23 cellular contexts compared by ENCODE assay signal in the genomic region with DNA sequence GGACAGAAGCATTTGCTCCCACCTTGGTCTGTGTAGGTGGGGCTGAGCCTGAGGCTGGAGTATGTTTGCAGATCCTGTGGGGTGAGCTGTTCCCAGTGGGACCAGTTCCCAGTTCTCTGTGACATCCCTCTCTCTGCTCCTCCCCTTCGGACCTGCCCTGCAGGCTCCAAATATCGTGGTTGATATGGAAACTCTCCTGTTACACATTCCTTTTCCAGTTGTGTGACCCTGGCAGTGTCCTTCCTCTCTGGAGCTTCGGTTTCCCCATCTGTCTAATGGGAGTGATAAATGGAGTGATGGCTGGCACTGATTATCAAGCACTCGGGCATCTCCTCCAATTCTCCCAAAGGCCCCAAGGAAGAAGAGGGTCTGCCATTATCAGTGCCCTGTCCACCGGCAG. TPM values are rescaled to one million over a fixed set of nuclear protein-coding genes. Genes with fewer than 3 reads are reported as not detected.
A peak's percentile ranks its signal among the peaks of the same experiment; 100 is the strongest.
DNase-seq lines count a peak whose midpoint lies in the region; ATAC-seq and TF ChIP-seq lines count a peak whose summit lies in the region.
"Had no signal": no experiment of that assay in that cellular context is flagged by ENCODE, and none has a peak within 500 bp of the region (broad histone marks: within the 10 kb centered on the region; RNA-seq: fewer than 3 reads in every experiment).

No MANE protein-coding gene starts in this region.

- no peaks in the 10 kb centered on the region for H3K36me3 ChIP-seq in BLaER1
- no peaks in the 10 kb centered on the region for H3K36me3 ChIP-seq in HEK293 (ENCODE audit: control insufficient read depth in 2 of 2, insufficient read depth in 1 of 2, low read length in 2 of 2)
- no peaks in the 10 kb centered on the region for H3K36me3 ChIP-seq in RWPE2 (ENCODE audit: low read depth)
- H3K36me3 ChIP-seq: lower lobe of right lung, upper lobe of right lung had no signal

- H3K4me3 ChIP-seq in BLaER1 (no peak overlapping the region), HEK293 (ENCODE audit: low read depth, low read length) (no peak overlapping the region), RWPE2 (ENCODE audit: severe bottlenecking) (no peak overlapping the region)
- H3K4me3 ChIP-seq: lower lobe of right lung, upper lobe of right lung had no signal

- ATAC-seq in RWPE2 (ENCODE audit: low read depth) (no peak), GM21825 (IDR thresholded peaks at IDR 0.05; ENCODE audit: unreplicated experiment) (no peak)
- ATAC-seq: Panc1 had no signal

- H3K9me3 ChIP-seq in BLaER1 (peaks cover 7% of the 10 kb centered on the region; the same call in 1 of the 2 replicates), HEK293 (ENCODE audit: control insufficient read depth, insufficient read depth, low read depth, low read length) (no peaks in the 10 kb centered on the region), RWPE2 (ENCODE audit: severe bottlenecking) (no peaks in the 10 kb centered on the region)
- H3K9me3 ChIP-seq: lower lobe of right lung, upper lobe of right lung had no signal

- no peaks in the 10 kb centered on the region for H3K27me3 ChIP-seq in BLaER1
- no peaks in the 10 kb centered on the region for H3K27me3 ChIP-seq in RWPE2 (ENCODE audit: insufficient read depth, poor library complexity, severe bottlenecking)
- H3K27me3 ChIP-seq: upper lobe of right lung had no signal

- peaks cover 81% of the 10 kb centered on the region for H3K4me1 Mint-ChIP-seq in nephron progenitor cell
- no peaks in the 10 kb centered on the region for H3K4me1 Mint-ChIP-seq in activated naive CD8-positive, alpha-beta T cell treated with anti-CD3 and anti-CD28 coated beads for 36 hours

- TF ChIP-seq CTCF in HEK293 (tag by site-specific recombination; IDR thresholded peaks at IDR 0.05) (no peak), RWPE2 (IDR thresholded peaks at IDR 0.05; ENCODE audit: poor library complexity, severe bottlenecking) (no peak), nephron progenitor cell (IDR thresholded peaks at IDR 0.05) (no peak)

- H3K27me3 Mint-ChIP-seq in nephron progenitor cell (ENCODE audit: low read depth, poor library complexity), result peaks cover 13% of the 10 kb centered on the region
- H3K27me3 Mint-ChIP-seq in activated naive CD8-positive, alpha-beta T cell treated with anti-CD3 and anti-CD28 coated beads for 36 hours, result peaks cover 10% of the 10 kb centered on the region

- H3K36me3 Mint-ChIP-seq in nephron progenitor cell (ENCODE audit: low read depth), result no peaks in the 10 kb centered on the region
- H3K36me3 Mint-ChIP-seq in activated naive CD8-positive, alpha-beta T cell treated with anti-CD3 and anti-CD28 coated beads for 36 hours, result no peaks in the 10 kb centered on the region

- no peak overlapping the region for H3K9ac ChIP-seq in BLaER1

- POLR2A ChIA-PET in HEK293 (lab: Yijun Ruan, JAX), result interaction anchor here (0.8 to 1.7 kb wide), 2 partner anchors 131 to 147 kb away, joined by 6 read pairs; partner anchors contain the start of genes RPRD1B and TTI1

- H3K4me2 ChIP-seq in BLaER1, result peak overlapping the region; percentile 72

- H3K4me1 ChIP-seq in BLaER1 (peaks cover 26% of the 10 kb centered on the region), HEK293 (ENCODE audit: control insufficient read depth, insufficient read depth, low read length) (peaks cover 4% of the 10 kb centered on the region; the same call in 1 of the 2 replicates), RWPE2 (ENCODE audit: insufficient read depth, poor library complexity, severe bottlenecking) (peaks cover 22% of the 10 kb centered on the region)
- H3K4me1 ChIP-seq: upper lobe of right lung had no signal

- DNase-seq in RWPE2 (ENCODE audit: low spot score) (peak; percentile 62), nephron progenitor cell (no peak), dedifferentiated amniotic fluid mesenchymal stem cell (ENCODE audit: extremely low spot score) (no peak)
- DNase-seq in activated CD4-positive, alpha-beta T cell treated with anti-CD3 and anti-CD28 coated beads for 1 hour, result no peak
- DNase-seq in activated naive CD8-positive, alpha-beta T cell treated with anti-CD3 and anti-CD28 coated beads for 36 hours, result no peak
- DNase-seq: activated CD4-positive, alpha-beta T cell treated with anti-CD3 and anti-CD28 coated beads, Interleukin-2, amount 50 U/mL, for 1 hour; effector CD4-positive, alpha-beta T cell; erythroblast; foreskin melanocyte; GF-D8; hypothalamus; Kasumi-1; lower lobe of right lung; NCI-H1092; NCI-H1930; nucleus accumbens; T-helper 2 cell; upper lobe of right lung had no signal

- no peak overlapping the region for H3K4me3 Mint-ChIP-seq in nephron progenitor cell
- H3K4me3 Mint-ChIP-seq in activated naive CD8-positive, alpha-beta T cell treated with anti-CD3 and anti-CD28 coated beads for 36 hours, result no peak overlapping the region

- CTCF ChIA-PET in HEK293 (lab: Yijun Ruan, JAX), result interaction anchor here (0.7 to 1.6 kb wide), 2 partner anchors 11 to 41 kb away, joined by 3 to 8 read pairs; no protein-coding TSS in a partner anchor

- H3K9me3 Mint-ChIP-seq in nephron progenitor cell, result peaks cover 3% of the 10 kb centered on the region
- H3K9me3 Mint-ChIP-seq in activated naive CD8-positive, alpha-beta T cell treated with anti-CD3 and anti-CD28 coated beads for 36 hours, result no peaks in the 10 kb centered on the region

- peak overlapping the region; percentile 90 for H3K27ac Mint-ChIP-seq in nephron progenitor cell
- H3K27ac Mint-ChIP-seq in activated naive CD8-positive, alpha-beta T cell treated with anti-CD3 and anti-CD28 coated beads for 36 hours, result no peak overlapping the region

- H3K27ac ChIP-seq in BLaER1 (no peak overlapping the region; the same call in 1 of the 2 replicates), HEK293 (ENCODE audit: extremely low read depth, low read depth, low read length) (no peak overlapping the region), RWPE2 (ENCODE audit: poor library complexity, severe bottlenecking) (peak overlapping the region; percentile 99)
- H3K27ac ChIP-seq: lower lobe of right lung, upper lobe of right lung, VCaP had no signal

- no peaks in the 10 kb centered on the region for H4K20me1 ChIP-seq in BLaER1

TF ChIP-seq in HEK293, 187 proteins besides CTCF, POLR2A, EP300 and RAD21:
- TF ChIP-seq KLF9 (tag by site-specific recombination; IDR thresholded peaks at IDR 0.05; ENCODE audit: low read depth) (no peak), EGR2 (tag by site-specific recombination; IDR thresholded peaks at IDR 0.05; ENCODE audit: low read depth) (0 out of 2 replicates have a peak, but pooled peaks have one; percentile 8)

RNA-seq across cellular contexts. Expression of gene TGM2, which starts 15.7 kb away (rescaled TPM):
- total RNA-seq in activated naive CD8-positive, alpha-beta T cell treated with anti-CD3 and anti-CD28 coated beads for 36 hours, result not detected
